9 cellular contexts compared by ENCODE assay signal in the genomic region with DNA sequence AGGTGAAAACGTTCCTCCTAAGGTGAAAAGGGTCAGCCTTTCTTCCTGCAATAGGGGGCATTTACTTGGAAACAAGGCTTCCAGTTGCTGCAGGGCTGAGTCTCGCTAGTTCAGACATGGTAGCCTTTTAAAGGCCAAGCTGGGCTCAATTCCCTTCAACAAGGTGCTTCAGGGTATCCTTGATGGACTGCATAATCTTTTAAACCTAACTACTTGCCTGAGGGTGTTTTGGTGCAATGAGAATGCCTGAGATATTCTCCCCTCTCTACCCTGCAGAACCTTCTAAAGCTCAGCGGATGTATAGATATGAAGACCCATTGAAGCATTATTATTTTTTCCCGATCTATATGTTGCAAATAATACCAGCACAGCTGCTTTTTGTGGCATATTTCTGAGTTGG.
"Had no signal": no experiment of that assay in that cellular context is flagged by ENCODE, and none has a peak within 500 bp of the region (broad histone marks: within the 10 kb centered on the region; RNA-seq: fewer than 3 reads in every experiment).

No MANE protein-coding gene starts in this region.

- H3K36me3 ChIP-seq: HAP-1 had no signal

- H3K4me1 ChIP-seq: HAP-1 had no signal

- H3K4me3 ChIP-seq: GM23248, GM23338, HAP-1 had no signal

- DNase-seq: GM23248, GOT3, H7, H9, HCEC 1CT, HFFc6 had no signal

- H3K4me2 ChIP-seq: GM23338 had no signal

- H3K9me3 ChIP-seq: HAP-1 had no signal

- H3K9ac ChIP-seq: GM23248 had no signal

- H2AFZ ChIP-seq: GM23248, GM23338 had no signal

- H3K27ac ChIP-seq: GM23248 had no signal

- ATAC-seq: GM23338, HCT116 had no signal
